ENCODE assay signal across 12 cellular contexts in the genomic region with DNA sequence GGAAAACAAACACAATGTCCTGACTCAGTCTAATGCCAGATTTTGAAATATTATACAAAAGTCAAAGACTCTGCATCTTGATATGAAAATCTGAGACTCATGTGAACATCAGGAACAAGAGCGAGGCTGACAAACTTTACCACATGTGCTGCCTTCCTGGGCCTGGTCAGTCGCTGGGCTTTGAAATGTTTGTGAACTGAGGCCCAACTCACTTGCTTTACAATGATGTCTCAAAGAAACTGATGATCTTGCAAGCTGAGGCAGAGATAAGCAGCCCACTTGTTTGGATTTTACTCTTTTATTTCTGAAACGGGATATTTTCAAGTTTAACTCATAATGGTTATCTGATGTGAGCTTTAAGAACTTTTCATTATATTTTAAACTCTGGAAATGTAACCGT. TPM values are rescaled to one million over a fixed set of nuclear protein-coding genes. Genes with fewer than 3 reads are reported as not detected.
DNase-seq lines count a peak whose midpoint lies in the region; ATAC-seq and TF ChIP-seq lines count a peak whose summit lies in the region.
"Had no signal": no experiment of that assay in that cellular context is flagged by ENCODE, and none has a peak within 500 bp of the region (broad histone marks: within the 10 kb centered on the region; RNA-seq: fewer than 3 reads in every experiment).

No MANE protein-coding gene starts in this region.

- H3K4me3 ChIP-seq in GM23248 (peak overlapping the region; percentile 88), gastroesophageal sphincter (no peak overlapping the region), skeletal muscle cell (ENCODE audit: low read depth, low read length) (peak overlapping the region; percentile 83)
- H3K4me3 ChIP-seq in CD4-positive, alpha-beta memory T cell (ENCODE audit: low read length in 2 of 2), result no peak overlapping the region
- H3K4me3 ChIP-seq: K562 had no signal

- CTCF ChIA-PET in activated B cell treated with CpG ODN at 0.5 μM for 24 hours (lab: Charles Lee), result interaction anchor here (0.6 to 6.6 kb wide), 3 partner anchors 37 to 135 kb away, joined by 3 to 49 read pairs (median 27); no protein-coding TSS in a partner anchor
- CTCF ChIA-PET in CD4-positive, alpha-beta memory T cell (lab: Charles Lee; ENCODE audit: partially characterized antibody), result no interaction called here

- H2AFZ ChIP-seq in GM23248, result no peak overlapping the region

- WGBS in GM23248 (ENCODE audit: low coverage in 1 of 2, low lambda C conversion rate in 2 of 2, missing lambda C conversion rate in 2 of 2), 2 experiments, result 39 to 45% methylated on average over 4 of the region's 4 CpGs
- 61 to 75% methylated on average over 4 of the region's 4 CpGs for WGBS in gastroesophageal sphincter (ENCODE audit: low coverage in 1 of 2), 2 donors

- intact Hi-C loops in activated B cell treated with CpG ODN at 0.5 μM for 24 hours (cut with micrococcal nuclease), result no loop called here
- intact Hi-C loops in CD4-positive, alpha-beta memory T cell (cut with micrococcal nuclease), result no loop called here

- H3K27ac Mint-ChIP-seq in activated B cell treated with CpG ODN at 0.5 μM for 24 hours, result no peak overlapping the region
- no peak overlapping the region for H3K27ac Mint-ChIP-seq in CD4-positive, alpha-beta memory T cell

- no peaks in the 10 kb centered on the region for H3K27me3 Mint-ChIP-seq in activated B cell treated with CpG ODN at 0.5 μM for 24 hours
- H3K27me3 Mint-ChIP-seq in CD4-positive, alpha-beta memory T cell, result peaks cover 22 to 40% of the 10 kb centered on the region in 2 donors

- in situ Hi-C loops in GM23248 (cut with MboI), result no loop called here

- H3K9me3 ChIP-seq in GM23248 (ENCODE audit: low read depth), result no peaks in the 10 kb centered on the region
- H3K9me3 ChIP-seq in gastroesophageal sphincter, result no peaks in the 10 kb centered on the region
- H3K9me3 ChIP-seq in CD4-positive, alpha-beta memory T cell (ENCODE audit: control insufficient read depth in 1 of 2, low read length in 2 of 2), result no peaks in the 10 kb centered on the region

- H3K27me3 ChIP-seq in GM23248 (replicated peaks; ENCODE audit: insufficient read depth) (no peaks in the 10 kb centered on the region), gastroesophageal sphincter (no peaks in the 10 kb centered on the region)
- peaks cover 7% of the 10 kb centered on the region for H3K27me3 ChIP-seq in CD4-positive, alpha-beta memory T cell (ENCODE audit: insufficient read depth, low read length)

- TF ChIP-seq CTCF in activated B cell treated with CpG ODN at 0.5 μM for 24 hours (IDR thresholded peaks at IDR 0.05), result no peak
- no peak for TF ChIP-seq CTCF in gastroesophageal sphincter (IDR thresholded peaks at IDR 0.05)

- no peak for TF ChIP-seq EP300 in gastroesophageal sphincter (IDR thresholded peaks at IDR 0.05)

- peaks cover 20% of the 10 kb centered on the region for H3K36me3 ChIP-seq in GM23248 (ENCODE audit: low read depth)
- peaks cover 0 to 8% of the 10 kb centered on the region in 2 donors for H3K36me3 ChIP-seq in gastroesophageal sphincter
- no peaks in the 10 kb centered on the region for H3K36me3 ChIP-seq in CD4-positive, alpha-beta memory T cell (ENCODE audit: insufficient read depth, low read length)

- TF ChIP-seq POLR2A in gastroesophageal sphincter (IDR thresholded peaks at IDR 0.05), result no peak

- no peaks in the 10 kb centered on the region for H3K9me2 ChIP-seq in GM23248 (ENCODE audit: insufficient read depth)

- H3K27ac ChIP-seq in GM23248, result peak overlapping the region; percentile 92
- H3K27ac ChIP-seq in gastroesophageal sphincter, result peak overlapping the region in 3 of 4 donors; percentile 93 to 95 (median 94)
- H3K27ac ChIP-seq in CD4-positive, alpha-beta memory T cell (ENCODE audit: low read depth, low read length), result no peak overlapping the region

- peaks cover 44% of the 10 kb centered on the region for H3K36me3 Mint-ChIP-seq in activated B cell treated with CpG ODN at 0.5 μM for 24 hours (ENCODE audit: low read depth)
- no peaks in the 10 kb centered on the region for H3K36me3 Mint-ChIP-seq in CD4-positive, alpha-beta memory T cell

- peaks cover 87% of the 10 kb centered on the region for H3K79me2 ChIP-seq in GM23248 (ENCODE audit: insufficient read depth)

- H3K4me2 ChIP-seq in GM23248 (ENCODE audit: unreplicated experiment), result peak overlapping the region; percentile 99

- H3K4me1 ChIP-seq in GM23248 (ENCODE audit: insufficient read depth) (peaks cover 62% of the 10 kb centered on the region), gastroesophageal sphincter (peaks cover 3 to 69% (median 11%) of the 10 kb centered on the region in 3 donors)
- H3K4me1 ChIP-seq in CD4-positive, alpha-beta memory T cell (ENCODE audit: insufficient read depth, low read length), result peaks cover 10% of the 10 kb centered on the region

- H4K20me1 ChIP-seq in GM23248 (ENCODE audit: insufficient read depth), result peaks cover 25% of the 10 kb centered on the region

- peak overlapping the region; percentile 99 for H3K4me3 Mint-ChIP-seq in activated B cell treated with CpG ODN at 0.5 μM for 24 hours
- peak overlapping the region in 1 of 8 donors; percentile 31 for H3K4me3 Mint-ChIP-seq in CD4-positive, alpha-beta memory T cell

- no peaks in the 10 kb centered on the region for H3K9me3 Mint-ChIP-seq in activated B cell treated with CpG ODN at 0.5 μM for 24 hours
- H3K9me3 Mint-ChIP-seq in CD4-positive, alpha-beta memory T cell, result peaks cover 0 to 2% (median 0%) of the 10 kb centered on the region in 8 donors

- peaks cover 76% of the 10 kb centered on the region for H3F3A ChIP-seq in GM23248 (ENCODE audit: insufficient read depth)

- H3K9ac ChIP-seq in GM23248, result peak overlapping the region; percentile 95

- peaks cover 70% of the 10 kb centered on the region for H3K4me1 Mint-ChIP-seq in activated B cell treated with CpG ODN at 0.5 μM for 24 hours
- peaks cover 9 to 17% (median 11%) of the 10 kb centered on the region in 4 donors for H3K4me1 Mint-ChIP-seq in CD4-positive, alpha-beta memory T cell

- POLR2A ChIA-PET in activated B cell treated with CpG ODN at 0.5 μM for 24 hours (lab: Charles Lee), result interaction anchor here (1.0 to 1.8 kb wide), 4 partner anchors 16 to 70 kb away, joined by 3 to 10 read pairs (median 6); no protein-coding TSS in a partner anchor
- POLR2A ChIA-PET in CD4-positive, alpha-beta memory T cell (lab: Charles Lee; ENCODE audit: partially characterized antibody), result no interaction called here

- no peak for DNase-seq in GM23248
- no peak for DNase-seq in activated B cell treated with CpG ODN at 0.5 μM for 24 hours
- no peak for DNase-seq in skeletal muscle cell (ENCODE audit: low read depth)
- DNase-seq in kidney tubule cell (ENCODE audit: low spot score), result no peak
- no peak for DNase-seq in CD4-positive, alpha-beta memory T cell
- DNase-seq in stimulated activated CD4-positive, alpha-beta T cell treated with anti-CD3 and anti-CD28 coated beads, Interleukin-4, amount 100 ng/mL, for 4 hours, result no peak
- DNase-seq: activated gamma-delta T cell treated with Interleukin-2 at 50 U/mL for 16 hours, DMS53, NCI-H2171 treated with DMSO at 0.1 percent for 48 hours had no signal

- ATAC-seq in activated B cell treated with CpG ODN at 0.5 μM for 24 hours (ENCODE audit: low read depth) (no peak), gastroesophageal sphincter (no peak), GM18867 (IDR thresholded peaks at IDR 0.05; ENCODE audit: unreplicated experiment) (no peak)
- ATAC-seq: K562 had no signal

RNA-seq across cellular contexts. Expression of a gene that starts 2.1 kb away (rescaled TPM):
- 79.5 and 83.2 TPM in 2 replicates for total RNA-seq in GM23248 (2014; rRNA removed; shearing (Covaris generic))
- polyA plus RNA-seq in GM23248 (2016; fragmentation: Nextera tagmentation; extraction: Ambion mirVana), result 62.2 and 65.1 TPM in 2 replicates
- total RNA-seq in activated B cell treated with CpG ODN at 0.5 μM for 24 hours (54.0 and 59.5 TPM in 2 replicates), gastroesophageal sphincter (10 to 100 TPM; 33.9 to 40.2 (median 38.3) TPM)
- 1 to 10 TPM; 1.0 to 1.2 TPM for total RNA-seq in CD4-positive, alpha-beta memory T cell
- polyA plus RNA-seq in CD4-positive, alpha-beta memory T cell, result under 1 TPM; 0.39 to 0.49 TPM

Comparison
In these comparisons a context has a peak if more than half of its experiments do, and no peak if none do; other contexts are left out.
1. H3K4me3 ChIP-seq: peak in GM23248 (single experiment) and skeletal muscle cell (single experiment); none in gastroesophageal sphincter (0 of 2) and CD4-positive, alpha-beta memory T cell (0 of 2).
2. RNA of a gene that starts 2.1 kb away (total RNA-seq): 79.5 to 83.2 TPM in GM23248, 54.0 to 59.5 TPM in activated B cell treated with CpG ODN at 0.5 μM for 24 hours and 33.9 to 40.2 TPM in gastroesophageal sphincter; 1.0 to 1.2 TPM in CD4-positive, alpha-beta memory T cell; every median in the first group is over 10 times any median in the second.